Comparison of ENCODE assay signal across 8 cellular contexts in the genomic region with DNA sequence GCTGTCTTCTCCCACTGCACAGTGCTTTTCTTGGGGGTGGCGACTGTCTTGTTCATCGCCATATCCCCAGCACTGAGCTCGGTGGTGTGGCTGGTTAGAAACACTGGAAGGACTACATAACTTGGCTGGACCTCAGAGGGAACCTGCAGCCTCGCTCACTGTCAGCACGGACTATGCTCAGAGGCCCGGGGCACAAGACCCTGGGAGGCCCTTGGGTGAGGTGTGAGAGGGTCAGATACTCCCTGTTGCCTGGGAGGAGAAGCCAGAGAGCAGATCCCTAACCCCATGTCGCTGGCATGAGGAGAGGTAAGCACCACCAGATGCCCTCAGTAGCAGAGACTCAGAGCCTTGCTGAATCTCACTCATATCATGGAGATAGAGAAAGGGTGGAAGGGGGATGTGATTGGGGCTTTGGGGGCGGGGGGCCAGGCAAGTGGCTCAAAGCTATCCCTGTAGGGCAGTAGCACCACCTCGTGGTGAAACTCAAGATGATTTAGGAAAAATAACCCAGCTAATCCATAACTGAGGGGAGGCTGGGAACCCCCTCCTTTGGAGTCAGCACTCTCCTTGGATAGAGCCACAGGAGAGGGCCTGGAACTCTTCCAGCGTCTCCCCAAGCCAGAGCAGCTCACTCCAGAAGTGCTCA. TPM values are rescaled to one million over a fixed set of nuclear protein-coding genes. Genes with fewer than 3 reads are reported as not detected.
DNase-seq lines count a peak whose midpoint lies in the region; ATAC-seq and TF ChIP-seq lines count a peak whose summit lies in the region.

No MANE protein-coding gene starts in this region.

- H3K36me3 ChIP-seq in PC-3 (ENCODE audit: low read depth, low read length) (no peaks in the 10 kb centered on the region), right lobe of liver (no peaks in the 10 kb centered on the region)

- POLR2A ChIA-PET in PC-3 (lab: Charles Lee; ENCODE audit: unreplicated experiment): no interaction called here

- H4K20me1 ChIP-seq in PC-3 (ENCODE audit: low read length): no peaks in the 10 kb centered on the region

- TF ChIP-seq CTCF in PC-3 (conservative IDR thresholded peaks at IDR 0.05; ENCODE audit: low read depth, low read length) (peak; percentile 71), right lobe of liver (IDR thresholded peaks at IDR 0.05) (peak; percentile 20 to 49 (median 46))

- 3% methylated on average over 4 of the region's 10 CpGs for WGBS in right lobe of liver (ENCODE audit: insufficient coverage, low coverage, low lambda C conversion rate, missing lambda C conversion rate)

- no peak overlapping the region for H2AFZ ChIP-seq in PC-3 (ENCODE audit: low read length)

- H3K27ac ChIP-seq in PC-3 (ENCODE audit: low read length): no peak overlapping the region
- H3K27ac ChIP-seq in right lobe of liver: no peak overlapping the region

- H3K4me1 ChIP-seq in PC-3 (ENCODE audit: insufficient read depth, low read length): peaks cover 25% of the 10 kb centered on the region
- H3K4me1 ChIP-seq in right lobe of liver: no peaks in the 10 kb centered on the region

- TF ChIP-seq POLR2A in right lobe of liver (IDR thresholded peaks at IDR 0.05): no peak

- CTCF ChIA-PET in PC-3 (lab: Charles Lee): interaction anchor here (0.6 to 2.3 kb wide), 25 partner anchors 18 to 1249 kb away, joined by 3 to 16 read pairs (median 4); a partner anchor contains a TSS

- H3K9me2 ChIP-seq in PC-3 (replicated peaks; ENCODE audit: low read length): no peaks in the 10 kb centered on the region

- no TSS peak for BruUV-seq in PC-3 (replicated peaks; lab: Mats Ljungman, UMichigan)

- ATAC-seq in PC-3 (peak; percentile 43), right lobe of liver (peak; percentile 30 to 60 (median 53)), HG02642 (IDR thresholded peaks at IDR 0.05; ENCODE audit: poor library complexity, unreplicated experiment) (no peak), GM18861 (IDR thresholded peaks at IDR 0.05; ENCODE audit: unreplicated experiment) (no peak)

- no peaks in the 10 kb centered on the region for H3K9me3 ChIP-seq in PC-3 (ENCODE audit: low read length)
- H3K9me3 ChIP-seq in right lobe of liver: no peaks in the 10 kb centered on the region

- no peaks in the 10 kb centered on the region for H3K79me2 ChIP-seq in PC-3 (ENCODE audit: low read length)

- H3K4me3 ChIP-seq in PC-3 (ENCODE audit: low read length): no peak overlapping the region
- H3K4me3 ChIP-seq in right lobe of liver: no peak overlapping the region

- no peaks in the 10 kb centered on the region for H3F3A ChIP-seq in PC-3 (ENCODE audit: low read length, unreplicated experiment)

- no peak overlapping the region for H3K9ac ChIP-seq in PC-3 (ENCODE audit: low read length)

- no peak overlapping the region for H3K4me2 ChIP-seq in PC-3 (ENCODE audit: low read length)

- peak; percentile 54 for DNase-seq in stimulated activated CD4-positive, alpha-beta T cell treated with anti-CD3 and anti-CD28 coated beads, Interleukin-4, amount 100 ng/mL, for 24 hours
- no peak for DNase-seq in stimulated activated CD4-positive, alpha-beta T cell treated with anti-CD3 and anti-CD28 coated beads, Interleukin-4, amount 100 ng/mL, for 4 hours
- DNase-seq in PC-3: peak; percentile 65
- DNase-seq in cerebellar cortex (ENCODE audit: low spot score): peak; percentile 36
- DNase-seq in right lobe of liver: no peak
- DNase-seq in NOMO-1 treated with dmso at 0.1 percent for 144 hours (lab: John Stamatoyannopoulos, UW; ENCODE audit: unreplicated experiment): no peak

- H3K27me3 ChIP-seq in PC-3 (ENCODE audit: low read length): no peaks in the 10 kb centered on the region
- H3K27me3 ChIP-seq in right lobe of liver: no peaks in the 10 kb centered on the region

- intact Hi-C loops in PC-3 (cut with micrococcal nuclease) (loop anchor here (1.0 to 2.0 kb wide), 2 partner anchors 96 to 123 kb away; no protein-coding TSS in a partner anchor), right lobe of liver (cut with DNase I) (loop anchor here in 1 of 2 donors (5.0 kb wide), 1 partner anchor 41 kb away; no protein-coding TSS in a partner anchor)

RNA-seq across cellular contexts. Expression of a gene that starts 18.7 kb away (rescaled TPM):
- 44.2 and 59.6 TPM in 2 replicates for total RNA-seq in PC-3 (2014; rRNA removed)
- 10 to 100 TPM in 2 of 6 experiments, 1 to 10 TPM in 4; 6.6 to 18.8 (median 8.4) TPM for total RNA-seq in right lobe of liver

Comparison
In these comparisons a context has a peak if more than half of its experiments do, and no peak if none do; other contexts are left out.
1. DNase-seq: peak in stimulated activated CD4-positive, alpha-beta T cell treated with anti-CD3 and anti-CD28 coated beads, Interleukin-4, amount 100 ng/mL, for 24 hours (single experiment), PC-3 (single experiment) and cerebellar cortex (single experiment); none in stimulated activated CD4-positive, alpha-beta T cell treated with anti-CD3 and anti-CD28 coated beads, Interleukin-4, amount 100 ng/mL, for 4 hours (0 of 2), right lobe of liver (0 of 3) and NOMO-1 treated with dmso at 0.1 percent for 144 hours (single experiment).
2. ATAC-seq: peak in PC-3 (single experiment) and right lobe of liver (4 of 4); none in HG02642 (single experiment) and GM18861 (single experiment).